In genomic region chr12:131628341-131628740, GRCh38 we compare ENCODE assay signal across 21 cellular contexts.
DNase-seq lines count a peak whose midpoint lies in the region; ATAC-seq and TF ChIP-seq lines count a peak whose summit lies in the region.
"Had no signal": no experiment of that assay in that cellular context is flagged by ENCODE, and none has a peak within 500 bp of the region (broad histone marks: within the 10 kb centered on the region; RNA-seq: fewer than 3 reads in every experiment).

No MANE protein-coding gene starts in this region.

- TF ChIP-seq CTCF in RWPE2 (IDR thresholded peaks at IDR 0.05; ENCODE audit: poor library complexity, severe bottlenecking): no peak

- H3K4me1 ChIP-seq in ES-I3 (ENCODE audit: insufficient read depth, low read length) (peaks cover 18% of the 10 kb centered on the region; the same call in 1 of the 2 replicates), RWPE2 (ENCODE audit: insufficient read depth, poor library complexity, severe bottlenecking) (peaks cover 16% of the 10 kb centered on the region), mesendoderm (ENCODE audit: control insufficient read depth, low read depth, low read length) (peaks cover 8% of the 10 kb centered on the region)

- H2BK5ac ChIP-seq in mesendoderm (ENCODE audit: low read length): no peak overlapping the region

- H2AK5ac ChIP-seq in mesendoderm (ENCODE audit: low read length): no peak overlapping the region

- H3K9me3 ChIP-seq in ES-I3 (ENCODE audit: control insufficient read depth, insufficient read depth, low read length) (no peaks in the 10 kb centered on the region), RWPE2 (ENCODE audit: severe bottlenecking) (no peaks in the 10 kb centered on the region)

- intact Hi-C loops in sciatic nerve (cut with DNase I): no loop called here

- peak overlapping the region; percentile 69 for H3K27ac ChIP-seq in RWPE2 (ENCODE audit: poor library complexity, severe bottlenecking)
- no peak overlapping the region for H3K27ac ChIP-seq in mesendoderm (ENCODE audit: low read depth, low read length)
- H3K27ac ChIP-seq: 22Rv1 had no signal

- no peak overlapping the region for H3K4ac ChIP-seq in mesendoderm (ENCODE audit: low read depth, low read length)

- H3K27me3 ChIP-seq in RWPE2 (ENCODE audit: insufficient read depth, poor library complexity, severe bottlenecking) (no peaks in the 10 kb centered on the region), mesendoderm (ENCODE audit: insufficient read depth, low read length, poor library complexity) (no peaks in the 10 kb centered on the region)

- H3K27me3 Mint-ChIP-seq in T-helper 2 cell treated with Interferon-gamma antibody and Interleukin-4, amounts not matched to agents 5 μg/mL and 100 μg/mL, for 36 hours (ENCODE audit: low read depth): peaks cover 9% of the 10 kb centered on the region

- H3K9me3 Mint-ChIP-seq in T-helper 2 cell treated with Interferon-gamma antibody and Interleukin-4, amounts not matched to agents 5 μg/mL and 100 μg/mL, for 36 hours: peaks cover 4% of the 10 kb centered on the region

- peak overlapping the region; percentile 15 for H3K56ac ChIP-seq in mesendoderm (ENCODE audit: low read length)

- H4K8ac ChIP-seq in mesendoderm (ENCODE audit: low read depth, low read length): no peak overlapping the region

- peak overlapping the region; percentile 57 for H3K27ac Mint-ChIP-seq in T-helper 2 cell treated with Interferon-gamma antibody and Interleukin-4, amounts not matched to agents 5 μg/mL and 100 μg/mL, for 36 hours

- WGBS in mesendoderm (ENCODE audit: extremely low coverage, insufficient coverage, low lambda C conversion rate): no CpG with 5 or more reads among the region's 17 CpGs

- no peak for ATAC-seq in RWPE2 (ENCODE audit: low read depth)
- ATAC-seq in sciatic nerve: no peak
- ATAC-seq: K562, SK-N-SH treated with all-trans-retinoic acid at 6 μM for 48 hours had no signal

- H3K36me3 ChIP-seq in ES-I3 (ENCODE audit: insufficient read depth, low read length) (no peaks in the 10 kb centered on the region), RWPE2 (ENCODE audit: low read depth) (no peaks in the 10 kb centered on the region), mesendoderm (ENCODE audit: control insufficient read depth, insufficient read depth, low read length) (no peaks in the 10 kb centered on the region)

- H3K4me3 ChIP-seq in RWPE2 (ENCODE audit: severe bottlenecking) (no peak overlapping the region), mesendoderm (ENCODE audit: low read length) (no peak overlapping the region)
- H3K4me3 ChIP-seq: K562 had no signal

- H3K9ac ChIP-seq in ES-I3 (ENCODE audit: low read depth, low read length) (peak overlapping the region; percentile 24; the same call in 1 of the 2 replicates), mesendoderm (ENCODE audit: low read length) (no peak overlapping the region)

- H3K36me3 Mint-ChIP-seq in T-helper 2 cell treated with Interferon-gamma antibody and Interleukin-4, amounts not matched to agents 5 μg/mL and 100 μg/mL, for 36 hours (ENCODE audit: low read depth): peaks cover 2% of the 10 kb centered on the region
- H3K36me3 Mint-ChIP-seq: CD4-positive, CD25-positive, alpha-beta regulatory T cell had no signal

- no peak overlapping the region for H2BK15ac ChIP-seq in mesendoderm (replicated peaks; ENCODE audit: low read depth)

- H3K4me3 Mint-ChIP-seq in T-helper 2 cell treated with Interferon-gamma antibody and Interleukin-4, amounts not matched to agents 5 μg/mL and 100 μg/mL, for 36 hours: no peak overlapping the region

- H3K4me2 ChIP-seq in mesendoderm (ENCODE audit: low read length): no peak overlapping the region

- H2BK120ac ChIP-seq in mesendoderm (ENCODE audit: low read depth, low read length): no peak overlapping the region

- H3K79me2 ChIP-seq in mesendoderm (ENCODE audit: control insufficient read depth, insufficient read depth, low read length): no peaks in the 10 kb centered on the region

- no peak overlapping the region for H3K18ac ChIP-seq in mesendoderm (ENCODE audit: low read length)

- peaks cover 3% of the 10 kb centered on the region for H3K4me1 Mint-ChIP-seq in T-helper 2 cell treated with Interferon-gamma antibody and Interleukin-4, amounts not matched to agents 5 μg/mL and 100 μg/mL, for 36 hours (ENCODE audit: low read depth)

- H3K79me1 ChIP-seq in mesendoderm (ENCODE audit: low read length): no peaks in the 10 kb centered on the region

- no peak for DNase-seq in T-helper 2 cell treated with Interferon-gamma antibody and Interleukin-4, amounts not matched to agents 5 μg/mL and 100 μg/mL, for 36 hours (ENCODE audit: low spot score)
- DNase-seq in T-helper 2 cell (no peak), RWPE2 (ENCODE audit: low spot score) (no peak), mesendoderm (no peak), sciatic nerve (ENCODE audit: low spot score) (no peak), NCI-H2227 treated with DMSO at 0.1 percent for 48 hours (lab: John Stamatoyannopoulos, UW) (no peak), superior temporal gyrus (ENCODE audit: extremely low spot score) (no peak)
- DNase-seq: AML-193, Calu3, NCI-H1092 treated with DMSO at 0.1 percent for 48 hours, NCI-H146, NCI-H2081, NCI-H2171 treated with DMSO at 0.1 percent for 48 hours, NCI-H510A, NCI-H774, SHP77 treated with DMSO at 0.1 percent for 48 hours had no signal

- H3K23ac ChIP-seq in mesendoderm (ENCODE audit: low read length): no peak overlapping the region

- no peak overlapping the region for H4K5ac ChIP-seq in mesendoderm (ENCODE audit: low read length)
